8 cellular contexts compared by ENCODE assay signal in genomic region chr5:132829742-132830435, GRCh38. TPM values are rescaled to one million over a fixed set of nuclear protein-coding genes. Genes with fewer than 3 reads are reported as not detected.
DNase-seq lines count a peak whose midpoint lies in the region; ATAC-seq, FAIRE-seq and TF ChIP-seq lines count a peak whose summit lies in the region.

No MANE protein-coding gene starts in this region.

- H3K4me3 Mint-ChIP-seq in activated CD4-positive, alpha-beta T cell treated with anti-CD3 and anti-CD28 coated beads for 36 hours, result peak overlapping the region; percentile 70

- H3K9me3 ChIP-seq in colonic mucosa (no peaks in the 10 kb centered on the region), HepG2 (ENCODE audit: low read length) (no peaks in the 10 kb centered on the region)

- peak overlapping the region; percentile 93 for H3K4me2 ChIP-seq in HepG2 (ENCODE audit: low read depth, low read length)

- peak; percentile 98 for TF ChIP-seq RAD21 in HepG2 (CRISPR knock-in tag; IDR thresholded peaks at IDR 0.05)

- H3K36me3 ChIP-seq in colonic mucosa (no peaks in the 10 kb centered on the region), HepG2 (replicated peaks in 1 of 2; ENCODE audit: control insufficient read depth in 1 of 2, insufficient read depth in 2 of 2, low read length in 2 of 2) (peaks cover 3 to 15% of the 10 kb centered on the region in 2 experiments; a peak in 4 of 5 replicates)

- peak overlapping the region; percentile 85 for H3K4me3 ChIP-seq in colonic mucosa
- H3K4me3 ChIP-seq in HepG2 (replicated peaks in 1 of 3; ENCODE audit: insufficient read depth in 1 of 3, low read depth in 2 of 3, low read length in 3 of 3), result peak overlapping the region; percentile 79 to 94 (median 93)

- peaks cover 2% of the 10 kb centered on the region for H3K4me1 Mint-ChIP-seq in activated CD4-positive, alpha-beta T cell treated with anti-CD3 and anti-CD28 coated beads for 36 hours

- no peak overlapping the region for H2AFZ ChIP-seq in HepG2 (ENCODE audit: low read length)

- TF ChIP-seq EP300 in HepG2 (IDR thresholded peaks at IDR 0.05; ENCODE audit: low read depth in 2 of 2, low read length in 2 of 2), result no peak; a peak in 1 of 4 replicates
- no peak for TF ChIP-seq EP300 in HepG2 (CRISPR knock-in tag; IDR thresholded peaks at IDR 0.05; ENCODE audit: borderline replicate concordance)

- ATAC-seq in GM18511 (IDR thresholded peaks at IDR 0.05; ENCODE audit: unreplicated experiment) (peak; percentile 79), HG03025 (IDR thresholded peaks at IDR 0.05; ENCODE audit: low FRiP score, unreplicated experiment) (peak; percentile 62), HepG2 (peak; percentile 87)
- ATAC-seq in activated CD4-positive, alpha-beta T cell treated with anti-CD3 and anti-CD28 coated beads for 36 hours, result peak; percentile 87

- in situ Hi-C loops in HepG2 (cut with HindIII; ENCODE audit: extremely low pct_ligation_motif_present, low pct_unique_long_range_greater_than_20kb), result loop anchor here (5.0 kb wide), 1 partner anchor 42 kb away; the partner anchor contains the start of gene LEAP2

- CTCF ChIA-PET in activated CD4-positive, alpha-beta T cell treated with anti-CD3 and anti-CD28 coated beads for 36 hours (lab: Charles Lee), result interaction anchor here (0.5 to 5.3 kb wide), 14 partner anchors 10 to 917 kb away, joined by 3 to 50 read pairs (median 4); partner anchors contain the start of genes GDF9 and UQCRQ
- CTCF ChIA-PET in HepG2 (lab: Yijun Ruan, JAX; ENCODE audit: low intra/inter-chr PET ratio, low total read pairs), result interaction anchor here (1.1 to 3.1 kb wide), 4 partner anchors 35 to 75 kb away, joined by 3 to 39 read pairs (median 6); partner anchors contain the start of genes GDF9 and UQCRQ

- no peaks in the 10 kb centered on the region for H4K20me1 ChIP-seq in HepG2 (ENCODE audit: insufficient read depth, low read length)

- H3K9ac ChIP-seq in colonic mucosa (ENCODE audit: low read depth in 2 of 2, low read length in 2 of 2) (peak overlapping the region; percentile 93 to 97), HepG2 (ENCODE audit: insufficient read depth, low read depth, low read length) (peak overlapping the region; percentile 96)

- H3K4me1 ChIP-seq in colonic mucosa (no peaks in the 10 kb centered on the region), HepG2 (ENCODE audit: insufficient read depth, low read length) (peaks cover 61% of the 10 kb centered on the region)

- H3K79me2 ChIP-seq in HepG2 (ENCODE audit: insufficient read depth, low read length), result peaks cover 37% of the 10 kb centered on the region

- no peaks in the 10 kb centered on the region for H3K36me3 Mint-ChIP-seq in activated CD4-positive, alpha-beta T cell treated with anti-CD3 and anti-CD28 coated beads for 36 hours (ENCODE audit: low read depth)

- POLR2A ChIA-PET in activated CD4-positive, alpha-beta T cell treated with anti-CD3 and anti-CD28 coated beads for 36 hours (lab: Charles Lee), result interaction anchor here (0.5 kb wide), 1 partner anchor 239 kb away, joined by 10 read pairs; no protein-coding TSS in a partner anchor
- POLR2A ChIA-PET in HepG2 (lab: Yijun Ruan, JAX), result interaction anchor here (1.0 to 6.6 kb wide), 10 partner anchors 9 to 221 kb away, joined by 3 to 91 read pairs (median 24); partner anchors contain the start of genes GDF9, HSPA4, KIF3A and LEAP2

- WGBS in HepG2 (ENCODE audit: low lambda C conversion rate), result 0% methylated on average over 4 of the region's 75 CpGs

- intact Hi-C loops in activated CD4-positive, alpha-beta T cell treated with anti-CD3 and anti-CD28 coated beads for 36 hours (cut with DNase I, micrococcal nuclease), result loop anchor here (1.0 kb wide), 2 partner anchors 36 to 53 kb away; partner anchors contain the start of genes GDF9 (in 2 of the 2) and UQCRQ (in 2 of the 2)
- intact Hi-C loops in colonic mucosa (cut with DNase I), result loop anchor here (5.0 to 10.0 kb wide), 4 partner anchors 37 to 445 kb away; partner anchors contain the start of genes GDF9 and UQCRQ
- intact Hi-C loops in HepG2 (cut with micrococcal nuclease; ENCODE audit: unreplicated experiment), result loop anchor here (1.0 kb wide), 2 partner anchors 36 to 53 kb away; partner anchors contain the start of genes GDF9 and UQCRQ

- H3K27me3 Mint-ChIP-seq in activated CD4-positive, alpha-beta T cell treated with anti-CD3 and anti-CD28 coated beads for 36 hours, result peaks cover 38% of the 10 kb centered on the region

- no TSS peak for BruUV-seq in HepG2 (replicated peaks; lab: Mats Ljungman, UMichigan)

- peak; percentile 94 for DNase-seq in 8988T
- DNase-seq in NCI-H2227 (lab: John Stamatoyannopoulos, UW; ENCODE audit: unreplicated experiment), result peak; percentile 71
- peak; percentile 86 for DNase-seq in activated CD4-positive, alpha-beta T cell treated with anti-CD3 and anti-CD28 coated beads for 36 hours
- DNase-seq in colonic mucosa, result peak; percentile 84
- DNase-seq in HepG2 (ENCODE audit: low spot score), result peak; percentile 56
- DNase-seq in stimulated activated CD4-positive, alpha-beta T cell treated with anti-CD3 and anti-CD28 coated beads, Interleukin-4, amount 100 ng/mL, for 24 hours, result peak; percentile 70

- no peak overlapping the region for H3K27ac Mint-ChIP-seq in activated CD4-positive, alpha-beta T cell treated with anti-CD3 and anti-CD28 coated beads for 36 hours

- H3K27ac ChIP-seq in colonic mucosa (peak overlapping the region; percentile 96), HepG2 (ENCODE audit: extremely low read length, insufficient read depth, low read length) (peak overlapping the region; percentile 90)

- peak in 1 of 2 experiments; percentile 47; a peak in 1 of 4 replicates for TF ChIP-seq POLR2A in HepG2 (IDR thresholded peaks at IDR 0.05; ENCODE audit: insufficient read depth in 1 of 2, low read depth in 2 of 2, low read length in 2 of 2)

- no peak for FAIRE-seq in HepG2 (lab: Jason Lieb, UNC)

- H3K27me3 ChIP-seq in colonic mucosa (no peaks in the 10 kb centered on the region), HepG2 (ENCODE audit: control insufficient read depth in 1 of 2, insufficient read depth in 2 of 2, low read length in 2 of 2) (no peaks in the 10 kb centered on the region)

- TF ChIP-seq CTCF in colonic mucosa (IDR thresholded peaks at IDR 0.05) (peak; percentile 91), HepG2 (CRISPR knock-in tag; IDR thresholded peaks at IDR 0.05) (peak; percentile 96)

- H3K9me3 Mint-ChIP-seq in activated CD4-positive, alpha-beta T cell treated with anti-CD3 and anti-CD28 coated beads for 36 hours (ENCODE audit: low read depth), result no peaks in the 10 kb centered on the region

RNA-seq across cellular contexts. Expression of gene SHROOM1, which starts 0.6 kb away (rescaled TPM):
- total RNA-seq in activated CD4-positive, alpha-beta T cell treated with anti-CD3 and anti-CD28 coated beads for 36 hours, result under 1 TPM; 0.63 to 0.89 TPM
- total RNA-seq in colonic mucosa, result 10 to 100 TPM; 36.9 to 64.1 TPM
- 8.9 and 18.2 TPM in 2 replicates for total RNA-seq in HepG2 (2016; rRNA removed; fragmentation: Illumina TruSeq; extraction: Trizol)
- total RNA-seq in HepG2 (2016; cell fraction: cytosol; rRNA removed; fragmentation: Illumina TruSeq; extraction: Trizol; ENCODE audit: low read depth), result 2.9 and 3.0 TPM in 2 replicates
- total RNA-seq in HepG2 (2016; cell fraction: insoluble cytoplasmic fraction; rRNA removed; fragmentation: Illumina TruSeq; extraction: Trizol), result 8.5 and 16.1 TPM in 2 replicates
- total RNA-seq in HepG2 (2016; cell fraction: membrane; rRNA removed; fragmentation: Illumina TruSeq; extraction: Trizol), result 6.2 and 8.3 TPM in 2 replicates
- 14.0 and 18.5 TPM in 2 replicates for total RNA-seq in HepG2 (2016; cell fraction: nucleus; rRNA removed; fragmentation: Illumina TruSeq; extraction: Trizol)
- polyA plus RNA-seq in HepG2 (2011; rRNA removed), result 25.7 and 34.5 TPM in 2 replicates
- polyA plus RNA-seq in HepG2 (2011; cell fraction: cytosol; rRNA removed), result 18.4 and 21.6 TPM in 2 replicates
- 60.0 and 62.0 TPM in 2 replicates for polyA plus RNA-seq in HepG2 (2011; cell fraction: nucleus; rRNA removed)
- 12.5 and 16.7 TPM in 2 replicates for polyA plus RNA-seq in HepG2 (2012)
- polyA plus RNA-seq in HepG2 (2016; cell fraction: cytosol; fragmentation: Illumina TruSeq; extraction: Trizol; ENCODE audit: low read depth), result 2.1 and 2.2 TPM in 2 replicates
- polyA plus RNA-seq in HepG2 (2016; cell fraction: insoluble cytoplasmic fraction; fragmentation: Illumina TruSeq; extraction: Trizol; ENCODE audit: low read depth), result 11.5 and 14.1 TPM in 2 replicates
- polyA plus RNA-seq in HepG2 (2016; cell fraction: membrane; fragmentation: Illumina TruSeq; extraction: Trizol; ENCODE audit: low read depth), result 4.6 and 5.0 TPM in 2 replicates
- 52.3 and 58.0 TPM in 2 replicates for polyA plus RNA-seq in HepG2 (2016; cell fraction: nucleus; fragmentation: Illumina TruSeq; extraction: Trizol; ENCODE audit: insufficient read depth, low read depth)
- polyA minus RNA-seq in HepG2 (2011; rRNA and poly(A)+ RNA removed; ENCODE audit: low replicate concordance), result 10.1 and 31.5 TPM in 2 replicates
- polyA minus RNA-seq in HepG2 (2011; cell fraction: cytosol; rRNA and poly(A)+ RNA removed), result 14.4 and 20.5 TPM in 2 replicates
- 29.1 and 42.4 TPM in 2 replicates for polyA minus RNA-seq in HepG2 (2011; cell fraction: nucleus; rRNA and poly(A)+ RNA removed)

RNA-seq across cellular contexts. Expression of gene SOWAHA, which starts 16.8 kb away (rescaled TPM):
- under 1 TPM in 1 of 2 experiments, not detected in 1; 0.05 TPM for total RNA-seq in activated CD4-positive, alpha-beta T cell treated with anti-CD3 and anti-CD28 coated beads for 36 hours
- 10 to 100 TPM; 12.4 to 30.7 TPM for total RNA-seq in colonic mucosa
- total RNA-seq in HepG2 (2016; rRNA removed; fragmentation: Illumina TruSeq; extraction: Trizol), result 1.9 and 2.0 TPM in 2 replicates
- 0.35 and 0.40 TPM in 2 replicates for total RNA-seq in HepG2 (2016; cell fraction: cytosol; rRNA removed; fragmentation: Illumina TruSeq; extraction: Trizol; ENCODE audit: low read depth)
- total RNA-seq in HepG2 (2016; cell fraction: insoluble cytoplasmic fraction; rRNA removed; fragmentation: Illumina TruSeq; extraction: Trizol), result 2.0 and 2.2 TPM in 2 replicates
- 1.4 and 1.6 TPM in 2 replicates for total RNA-seq in HepG2 (2016; cell fraction: membrane; rRNA removed; fragmentation: Illumina TruSeq; extraction: Trizol)
- 1.1 and 1.6 TPM in 2 replicates for total RNA-seq in HepG2 (2016; cell fraction: nucleus; rRNA removed; fragmentation: Illumina TruSeq; extraction: Trizol)
- 0.82 and 0.95 TPM in 2 replicates for polyA plus RNA-seq in HepG2 (2011; rRNA removed)
- polyA plus RNA-seq in HepG2 (2011; cell fraction: cytosol; rRNA removed), result 0.88 and 1.0 TPM in 2 replicates
- polyA plus RNA-seq in HepG2 (2011; cell fraction: nucleus; rRNA removed), result 0.57 and 0.77 TPM in 2 replicates
- polyA plus RNA-seq in HepG2 (2012), result 0.73 and 0.79 TPM in 2 replicates
- 0.28 and 0.41 TPM in 2 replicates for polyA plus RNA-seq in HepG2 (2016; cell fraction: cytosol; fragmentation: Illumina TruSeq; extraction: Trizol; ENCODE audit: low read depth)
- 2.7 and 2.9 TPM in 2 replicates for polyA plus RNA-seq in HepG2 (2016; cell fraction: insoluble cytoplasmic fraction; fragmentation: Illumina TruSeq; extraction: Trizol; ENCODE audit: low read depth)
- polyA plus RNA-seq in HepG2 (2016; cell fraction: membrane; fragmentation: Illumina TruSeq; extraction: Trizol; ENCODE audit: low read depth), result 1.2 and 1.3 TPM in 2 replicates
- 1.7 and 1.8 TPM in 2 replicates for polyA plus RNA-seq in HepG2 (2016; cell fraction: nucleus; fragmentation: Illumina TruSeq; extraction: Trizol; ENCODE audit: insufficient read depth, low read depth)
- polyA minus RNA-seq in HepG2 (2011; rRNA and poly(A)+ RNA removed; ENCODE audit: low replicate concordance), result 2.2 TPM in 1 of 2 replicates, not detected in the other
- 0.49 and 1.1 TPM in 2 replicates for polyA minus RNA-seq in HepG2 (2011; cell fraction: cytosol; rRNA and poly(A)+ RNA removed)
- 0.62 and 0.64 TPM in 2 replicates for polyA minus RNA-seq in HepG2 (2011; cell fraction: nucleus; rRNA and poly(A)+ RNA removed)

RNA-seq across cellular contexts. Expression of gene GDF9, which starts 36.4 kb away (rescaled TPM):
- total RNA-seq in activated CD4-positive, alpha-beta T cell treated with anti-CD3 and anti-CD28 coated beads for 36 hours, result under 1 TPM; 0.41 to 0.69 TPM
- under 1 TPM; 0.64 to 0.69 TPM for total RNA-seq in colonic mucosa
- total RNA-seq in HepG2 (2016; rRNA removed; fragmentation: Illumina TruSeq; extraction: Trizol), result 0.07 and 0.38 TPM in 2 replicates
- total RNA-seq in HepG2 (2016; cell fraction: cytosol; rRNA removed; fragmentation: Illumina TruSeq; extraction: Trizol; ENCODE audit: low read depth), result 0.20 and 0.71 TPM in 2 replicates
- total RNA-seq in HepG2 (2016; cell fraction: insoluble cytoplasmic fraction; rRNA removed; fragmentation: Illumina TruSeq; extraction: Trizol), result 0.15 and 0.49 TPM in 2 replicates
- total RNA-seq in HepG2 (2016; cell fraction: membrane; rRNA removed; fragmentation: Illumina TruSeq; extraction: Trizol), result 0.46 and 0.55 TPM in 2 replicates
- 0.60 and 0.65 TPM in 2 replicates for total RNA-seq in HepG2 (2016; cell fraction: nucleus; rRNA removed; fragmentation: Illumina TruSeq; extraction: Trizol)
- polyA plus RNA-seq in HepG2 (2011; rRNA removed), result 0.33 and 0.50 TPM in 2 replicates
- 0.09 and 0.24 TPM in 2 replicates for polyA plus RNA-seq in HepG2 (2011; cell fraction: cytosol; rRNA removed)
- 0.51 and 0.68 TPM in 2 replicates for polyA plus RNA-seq in HepG2 (2011; cell fraction: nucleus; rRNA removed)
- polyA plus RNA-seq in HepG2 (2012), result 0.16 and 0.20 TPM in 2 replicates
- 0.07 and 0.37 TPM in 2 replicates for polyA plus RNA-seq in HepG2 (2016; cell fraction: cytosol; fragmentation: Illumina TruSeq; extraction: Trizol; ENCODE audit: low read depth)
- polyA plus RNA-seq in HepG2 (2016; cell fraction: insoluble cytoplasmic fraction; fragmentation: Illumina TruSeq; extraction: Trizol; ENCODE audit: low read depth), result 0.21 and 0.23 TPM in 2 replicates
- 0.21 and 0.26 TPM in 2 replicates for polyA plus RNA-seq in HepG2 (2016; cell fraction: membrane; fragmentation: Illumina TruSeq; extraction: Trizol; ENCODE audit: low read depth)
- polyA plus RNA-seq in HepG2 (2016; cell fraction: nucleus; fragmentation: Illumina TruSeq; extraction: Trizol; ENCODE audit: insufficient read depth, low read depth), result 0.92 and 1.0 TPM in 2 replicates
- 0.21 and 0.84 TPM in 2 replicates for polyA minus RNA-seq in HepG2 (2011; rRNA and poly(A)+ RNA removed; ENCODE audit: low replicate concordance)
- polyA minus RNA-seq in HepG2 (2011; cell fraction: cytosol; rRNA and poly(A)+ RNA removed), result not detected in 2 replicates
- polyA minus RNA-seq in HepG2 (2011; cell fraction: nucleus; rRNA and poly(A)+ RNA removed), result 0.64 and 2.0 TPM in 2 replicates

RNA-seq across cellular contexts. Expression of gene UQCRQ, which starts 36.6 kb away (rescaled TPM):
- total RNA-seq in activated CD4-positive, alpha-beta T cell treated with anti-CD3 and anti-CD28 coated beads for 36 hours, result 100 to 1,000 TPM; 299 to 537 TPM
- total RNA-seq in colonic mucosa, result 100 to 1,000 TPM; 885 to 920 TPM
- 575 and 610 TPM in 2 replicates for total RNA-seq in HepG2 (2016; rRNA removed; fragmentation: Illumina TruSeq; extraction: Trizol)
- total RNA-seq in HepG2 (2016; cell fraction: cytosol; rRNA removed; fragmentation: Illumina TruSeq; extraction: Trizol; ENCODE audit: low read depth), result 434 and 616 TPM in 2 replicates
- 541 and 719 TPM in 2 replicates for total RNA-seq in HepG2 (2016; cell fraction: insoluble cytoplasmic fraction; rRNA removed; fragmentation: Illumina TruSeq; extraction: Trizol)
- total RNA-seq in HepG2 (2016; cell fraction: membrane; rRNA removed; fragmentation: Illumina TruSeq; extraction: Trizol), result 520 and 710 TPM in 2 replicates
- 214 and 220 TPM in 2 replicates for total RNA-seq in HepG2 (2016; cell fraction: nucleus; rRNA removed; fragmentation: Illumina TruSeq; extraction: Trizol)
- polyA plus RNA-seq in HepG2 (2011; rRNA removed), result 237 and 257 TPM in 2 replicates
- 173 and 215 TPM in 2 replicates for polyA plus RNA-seq in HepG2 (2011; cell fraction: cytosol; rRNA removed)
- 111 and 145 TPM in 2 replicates for polyA plus RNA-seq in HepG2 (2011; cell fraction: nucleus; rRNA removed)
- 221 and 310 TPM in 2 replicates for polyA plus RNA-seq in HepG2 (2012)
- 298 and 464 TPM in 2 replicates for polyA plus RNA-seq in HepG2 (2016; cell fraction: cytosol; fragmentation: Illumina TruSeq; extraction: Trizol; ENCODE audit: low read depth)
- 393 and 430 TPM in 2 replicates for polyA plus RNA-seq in HepG2 (2016; cell fraction: insoluble cytoplasmic fraction; fragmentation: Illumina TruSeq; extraction: Trizol; ENCODE audit: low read depth)
- polyA plus RNA-seq in HepG2 (2016; cell fraction: membrane; fragmentation: Illumina TruSeq; extraction: Trizol; ENCODE audit: low read depth), result 329 and 431 TPM in 2 replicates
- polyA plus RNA-seq in HepG2 (2016; cell fraction: nucleus; fragmentation: Illumina TruSeq; extraction: Trizol; ENCODE audit: insufficient read depth, low read depth), result 240 and 275 TPM in 2 replicates
- polyA minus RNA-seq in HepG2 (2011; rRNA and poly(A)+ RNA removed; ENCODE audit: low replicate concordance), result 39.6 and 61.4 TPM in 2 replicates
- 26.8 and 32.8 TPM in 2 replicates for polyA minus RNA-seq in HepG2 (2011; cell fraction: cytosol; rRNA and poly(A)+ RNA removed)
- polyA minus RNA-seq in HepG2 (2011; cell fraction: nucleus; rRNA and poly(A)+ RNA removed), result 52.9 and 60.8 TPM in 2 replicates

RNA-seq across cellular contexts. Expression of gene LEAP2, which starts 43.6 kb away (rescaled TPM):
- total RNA-seq in activated CD4-positive, alpha-beta T cell treated with anti-CD3 and anti-CD28 coated beads for 36 hours, result 1 to 10 TPM; 2.5 to 3.1 TPM
- total RNA-seq in colonic mucosa (1 to 10 TPM; 3.6 to 7.7 TPM), HepG2 (2016; rRNA removed; fragmentation: Illumina TruSeq; extraction: Trizol) (19.8 and 23.9 TPM in 2 replicates)
- 31.9 and 33.8 TPM in 2 replicates for total RNA-seq in HepG2 (2016; cell fraction: cytosol; rRNA removed; fragmentation: Illumina TruSeq; extraction: Trizol; ENCODE audit: low read depth)
- total RNA-seq in HepG2 (2016; cell fraction: insoluble cytoplasmic fraction; rRNA removed; fragmentation: Illumina TruSeq; extraction: Trizol), result 21.4 and 22.6 TPM in 2 replicates
- 22.4 and 23.2 TPM in 2 replicates for total RNA-seq in HepG2 (2016; cell fraction: membrane; rRNA removed; fragmentation: Illumina TruSeq; extraction: Trizol)
- total RNA-seq in HepG2 (2016; cell fraction: nucleus; rRNA removed; fragmentation: Illumina TruSeq; extraction: Trizol), result 17.3 and 21.3 TPM in 2 replicates
- 51.9 and 70.9 TPM in 2 replicates for polyA plus RNA-seq in HepG2 (2011; rRNA removed)
- polyA plus RNA-seq in HepG2 (2011; cell fraction: cytosol; rRNA removed), result 18.2 and 34.0 TPM in 2 replicates
- polyA plus RNA-seq in HepG2 (2011; cell fraction: nucleus; rRNA removed), result 19.5 and 30.9 TPM in 2 replicates
- polyA plus RNA-seq in HepG2 (2012), result 83.9 and 193 TPM in 2 replicates
- 9.5 and 10.5 TPM in 2 replicates for polyA plus RNA-seq in HepG2 (2016; cell fraction: cytosol; fragmentation: Illumina TruSeq; extraction: Trizol; ENCODE audit: low read depth)
- polyA plus RNA-seq in HepG2 (2016; cell fraction: insoluble cytoplasmic fraction; fragmentation: Illumina TruSeq; extraction: Trizol; ENCODE audit: low read depth), result 12.1 and 12.5 TPM in 2 replicates
- 7.0 and 11.1 TPM in 2 replicates for polyA plus RNA-seq in HepG2 (2016; cell fraction: membrane; fragmentation: Illumina TruSeq; extraction: Trizol; ENCODE audit: low read depth)
- polyA plus RNA-seq in HepG2 (2016; cell fraction: nucleus; fragmentation: Illumina TruSeq; extraction: Trizol; ENCODE audit: insufficient read depth, low read depth), result 19.5 and 23.5 TPM in 2 replicates
- 3.2 and 62.6 TPM in 2 replicates for polyA minus RNA-seq in HepG2 (2011; rRNA and poly(A)+ RNA removed; ENCODE audit: low replicate concordance)
- 68.1 and 102 TPM in 2 replicates for polyA minus RNA-seq in HepG2 (2011; cell fraction: cytosol; rRNA and poly(A)+ RNA removed)
- 42.6 and 69.6 TPM in 2 replicates for polyA minus RNA-seq in HepG2 (2011; cell fraction: nucleus; rRNA and poly(A)+ RNA removed)

Comparison
In these comparisons a context has a peak if more than half of its experiments do, and no peak if none do; other contexts are left out.
1. Peak in every context shown above with its lines: DNase-seq, ATAC-seq, H3K4me3 ChIP-seq and H3K27ac ChIP-seq.